ENCODE assay signal across 14 cellular contexts in genomic region chr9:133237271-133237731, GRCh38. TPM values are rescaled to one million over a fixed set of nuclear protein-coding genes. Genes with fewer than 3 reads are reported as not detected.
A peak's percentile ranks its signal among the peaks of the same experiment; 100 is the strongest.
DNase-seq lines count a peak whose midpoint lies in the region; ATAC-seq and TF ChIP-seq lines count a peak whose summit lies in the region.
"Had no signal": no experiment of that assay in that cellular context is flagged by ENCODE, and none has a peak within 500 bp of the region (broad histone marks: within the 10 kb centered on the region; RNA-seq: fewer than 3 reads in every experiment).

No MANE protein-coding gene starts in this region.

- no peaks in the 10 kb centered on the region for H3K9me3 ChIP-seq in vagina

- peak overlapping the region; percentile 56 for H3K27ac Mint-ChIP-seq in activated T-cell treated with anti-CD3 and anti-CD28 coated beads, Interleukin-2, amount 50 U/mL, for 72 hours
- H3K27ac Mint-ChIP-seq in nephron, result peak overlapping the region; percentile 61 to 72 (median 64)
- H3K27ac Mint-ChIP-seq in osteocyte (ENCODE audit: unreplicated experiment), result no peak overlapping the region

- peaks cover 15% of the 10 kb centered on the region for H3K4me1 Mint-ChIP-seq in activated T-cell treated with anti-CD3 and anti-CD28 coated beads, Interleukin-2, amount 50 U/mL, for 72 hours (ENCODE audit: low read depth)
- H3K4me1 Mint-ChIP-seq in nephron (peaks cover 16% of the 10 kb centered on the region), osteocyte (ENCODE audit: unreplicated experiment) (peaks cover 17% of the 10 kb centered on the region)

- intact Hi-C loops in vagina (cut with DNase I), result no loop called here

- H3K27me3 Mint-ChIP-seq in activated T-cell treated with anti-CD3 and anti-CD28 coated beads, Interleukin-2, amount 50 U/mL, for 72 hours (ENCODE audit: low read depth), result peaks cover 13% of the 10 kb centered on the region
- H3K27me3 Mint-ChIP-seq in nephron (ENCODE audit: low read depth) (peaks cover 14% of the 10 kb centered on the region), osteocyte (ENCODE audit: unreplicated experiment) (peaks cover 7% of the 10 kb centered on the region)

- peak overlapping the region; percentile 80 for H3K27ac ChIP-seq in vagina

- H3K36me3 ChIP-seq in vagina, result no peaks in the 10 kb centered on the region

- H3K36me3 Mint-ChIP-seq in activated T-cell treated with anti-CD3 and anti-CD28 coated beads, Interleukin-2, amount 50 U/mL, for 72 hours (ENCODE audit: insufficient read depth in 2 of 2), result no peaks in the 10 kb centered on the region
- H3K36me3 Mint-ChIP-seq in nephron (ENCODE audit: low read depth) (no peaks in the 10 kb centered on the region), osteocyte (ENCODE audit: unreplicated experiment) (no peaks in the 10 kb centered on the region)

- TF ChIP-seq POLR2A in vagina (IDR thresholded peaks at IDR 0.05), result no peak

- ATAC-seq in activated T-cell treated with anti-CD3 and anti-CD28 coated beads, Interleukin-2, amount 50 U/mL, for 72 hours (replicated peaks in 1 of 2), result no peak

- no peaks in the 10 kb centered on the region for H3K9me3 Mint-ChIP-seq in activated T-cell treated with anti-CD3 and anti-CD28 coated beads, Interleukin-2, amount 50 U/mL, for 72 hours
- H3K9me3 Mint-ChIP-seq in nephron, result no peaks in the 10 kb centered on the region
- H3K9me3 Mint-ChIP-seq in osteocyte (ENCODE audit: unreplicated experiment), result no peaks in the 10 kb centered on the region

- H3K4me3 ChIP-seq in fibroblast of pulmonary artery (replicated peaks; ENCODE audit: low read depth, low read length) (no peak overlapping the region), vagina (no peak overlapping the region)

- no peak for DNase-seq in activated T-cell treated with anti-CD3 and anti-CD28 coated beads, Interleukin-2, amount 50 U/mL, for 72 hours
- DNase-seq in activated T-cell treated with anti-CD3 and anti-CD28 coated beads, Interleukin-2, amount 50 U/mL, for 48 hours, result no peak
- DNase-seq in fibroblast of pulmonary artery (ENCODE audit: low read depth) (peak; percentile 69), vagina (ENCODE audit: extremely low spot score in 2 of 2) (no peak), osteocyte (ENCODE audit: extremely low spot score, unreplicated experiment) (no peak), SKM-1 (lab: John Stamatoyannopoulos, UW; ENCODE audit: unreplicated experiment) (no peak)
- DNase-seq in activated effector memory CD4-positive, alpha-beta T cell treated with Interleukin-2 at 50 U/mL for 16 hours, result no peak
- DNase-seq: ACHN, activated T-cell treated with anti-CD3 and anti-CD28 coated beads for 4 hours, IMR-90, NCI-H82, T-helper 2 cell had no signal

- TF ChIP-seq CTCF in fibroblast of pulmonary artery (IDR thresholded peaks at IDR 0.05; ENCODE audit: low read length, missing control alignments) (no peak), nephron (IDR thresholded peaks at IDR 0.05; ENCODE audit: unreplicated experiment in 3 of 3) (no peak), vagina (IDR thresholded peaks at IDR 0.05) (no peak), osteocyte (IDR thresholded peaks at IDR 0.05) (no peak)

- peaks cover 22% of the 10 kb centered on the region for H3K4me1 ChIP-seq in vagina

- no peaks in the 10 kb centered on the region for H3K27me3 ChIP-seq in vagina

- H3K4me3 Mint-ChIP-seq in activated T-cell treated with anti-CD3 and anti-CD28 coated beads, Interleukin-2, amount 50 U/mL, for 72 hours, result no peak overlapping the region
- H3K4me3 Mint-ChIP-seq in nephron, result peak overlapping the region; percentile 3 to 67 (median 43)
- no peak overlapping the region for H3K4me3 Mint-ChIP-seq in osteocyte (ENCODE audit: unreplicated experiment)

RNA-seq across cellular contexts. Expression of gene OBP2B, which starts 28.3 kb away (rescaled TPM):
- total RNA-seq in activated T-cell treated with anti-CD3 and anti-CD28 coated beads, Interleukin-2, amount 50 U/mL, for 72 hours, result not detected
- total RNA-seq in vagina, result not detected
- total RNA-seq in osteocyte, result not detected in 2 replicates
- total RNA-seq: IMR-90, mononuclear cell had no signal

RNA-seq across cellular contexts. Expression of gene ABO, which starts 37.7 kb away (rescaled TPM):
- total RNA-seq in activated T-cell treated with anti-CD3 and anti-CD28 coated beads, Interleukin-2, amount 50 U/mL, for 72 hours, result not detected
- total RNA-seq in vagina (17.2 TPM), osteocyte (not detected in 2 replicates)
- total RNA-seq: IMR-90 had no signal

Comparison
In these comparisons a context has a peak if more than half of its experiments do, and no peak if none do; other contexts are left out.
1. H3K4me3 Mint-ChIP-seq: peak in nephron (3 of 3); none in activated T-cell treated with anti-CD3 and anti-CD28 coated beads, Interleukin-2, amount 50 U/mL, for 72 hours (0 of 2) and osteocyte (single experiment).
2. RNA of gene ABO, which starts 37.7 kb away (total RNA-seq): 17.2 TPM in vagina (single experiment); not detected in activated T-cell treated with anti-CD3 and anti-CD28 coated beads, Interleukin-2, amount 50 U/mL, for 72 hours and not detected in osteocyte; every median in the first group is over 10 times any median in the second.